Comparison of ENCODE assay signal across 1 cellular context in the genomic region with DNA sequence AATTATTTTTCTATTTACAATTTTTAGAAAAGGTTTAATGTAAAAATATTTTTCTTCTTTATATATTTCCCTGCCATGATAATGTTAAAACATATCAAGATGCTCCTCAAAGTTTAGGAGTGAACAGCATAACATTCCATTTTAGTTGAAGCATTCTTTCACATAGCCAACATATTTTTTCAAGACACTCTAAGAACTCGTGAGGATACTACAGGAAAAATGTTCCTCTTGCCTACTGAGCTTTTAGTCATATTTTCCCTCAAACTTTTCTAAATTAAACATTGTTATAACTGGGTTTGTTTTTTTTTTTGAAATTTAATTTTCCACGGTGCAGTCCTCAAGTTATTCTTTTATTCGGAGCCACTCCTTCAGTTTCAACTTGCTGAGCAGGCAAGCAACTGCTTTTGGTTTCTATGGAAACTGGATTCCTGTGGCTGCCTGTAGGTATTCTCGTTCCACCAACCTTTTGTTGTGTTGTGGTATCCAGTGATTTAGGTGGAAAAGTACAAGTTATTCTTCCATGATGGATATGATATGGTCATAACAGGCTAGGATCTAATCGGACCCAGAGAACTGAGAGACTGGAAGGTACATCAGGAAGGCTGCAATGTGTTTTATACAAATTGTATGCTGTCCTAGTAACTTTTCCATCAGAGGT.
TF ChIP-seq lines count a peak whose summit lies in the region.

No MANE protein-coding gene starts in this region.

TF ChIP-seq in SK-N-SH, 30 proteins besides CTCF, POLR2A, EP300 and RAD21 (continued from another document):
- TF ChIP-seq REST (IDR thresholded peaks at IDR 0.05; ENCODE audit: low read depth, low read length) (no peak), FOSL2 (IDR thresholded peaks at IDR 0.05; ENCODE audit: borderline replicate concordance, low read depth) (no peak)
- TF ChIP-seq, protein P1, sequence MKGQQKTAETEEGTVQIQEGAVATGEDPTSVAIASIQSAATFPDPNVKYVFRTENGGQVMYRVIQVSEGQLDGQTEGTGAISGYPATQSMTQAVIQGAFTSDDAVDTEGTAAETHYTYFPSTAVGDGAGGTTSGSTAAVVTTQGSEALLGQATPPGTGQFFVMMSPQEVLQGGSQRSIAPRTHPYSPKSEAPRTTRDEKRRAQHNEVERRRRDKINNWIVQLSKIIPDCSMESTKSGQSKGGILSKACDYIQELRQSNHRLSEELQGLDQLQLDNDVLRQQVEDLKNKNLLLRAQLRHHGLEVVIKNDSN (IDR thresholded peaks at IDR 0.05; ENCODE audit: borderline replicate concordance, low read depth), result no peak
